Comparison of ENCODE assay signal across 23 cellular contexts in genomic region chr12:114912811-114913210, GRCh38.
"Had no signal": no experiment of that assay in that cellular context is flagged by ENCODE, and none has a peak within 500 bp of the region (broad histone marks: within the 10 kb centered on the region; RNA-seq: fewer than 3 reads in every experiment).

No MANE protein-coding gene starts in this region.

- H3K36me3 ChIP-seq: colonic mucosa, esophagus muscularis mucosa, esophagus squamous epithelium, gastrocnemius medialis, gastroesophageal sphincter, heart left ventricle, heart right ventricle had no signal

- H3K27ac ChIP-seq: colonic mucosa, coronary artery, dorsolateral prefrontal cortex, epithelial cell of prostate, esophagus muscularis mucosa, esophagus squamous epithelium, foreskin keratinocyte, gastrocnemius medialis, gastroesophageal sphincter, heart left ventricle, heart right ventricle had no signal

- H3K4me1 ChIP-seq: colonic mucosa, esophagus muscularis mucosa, gastrocnemius medialis, gastroesophageal sphincter, heart left ventricle, heart right ventricle had no signal

- DNase-seq: colonic mucosa; cortex of kidney; dermis blood vessel endothelial cell; dorsolateral prefrontal cortex; effector CD4-positive, alpha-beta T cell; effector CD8-positive, alpha-beta T cell; effector memory CD4-positive, alpha-beta T cell; effector memory CD8-positive, alpha-beta T cell; endodermal cell; erythroblast; esophagus squamous epithelium; foreskin fibroblast; foreskin keratinocyte; foreskin melanocyte; gastrocnemius medialis; glutamatergic neuron; head of caudate nucleus; heart left ventricle; heart right ventricle had no signal

- H3K9me3 ChIP-seq: colonic mucosa, esophagus squamous epithelium had no signal

- H3K4me3 ChIP-seq: colonic mucosa, coronary artery, dorsolateral prefrontal cortex, esophagus muscularis mucosa, esophagus squamous epithelium, gastrocnemius medialis, gastroesophageal sphincter, heart left ventricle, heart right ventricle had no signal
